ENCODE assay signal across 19 cellular contexts in genomic region chr9:126496781-126497667, GRCh38.
"Had no signal": no experiment of that assay in that cellular context is flagged by ENCODE, and none has a peak within 500 bp of the region (broad histone marks: within the 10 kb centered on the region; RNA-seq: fewer than 3 reads in every experiment).

No MANE protein-coding gene starts in this region.

- H3K4me2 ChIP-seq: SK-N-SH had no signal

- H3K36me3 ChIP-seq: brain microvascular endothelial cell, ovary, uterus had no signal

- H3K27me3 ChIP-seq: brain microvascular endothelial cell, ovary, tibial nerve, uterus had no signal

- H3K9me3 ChIP-seq: ovary, SK-N-SH, tibial nerve, uterus had no signal

- H3K27ac Mint-ChIP-seq: activated CD4-positive, alpha-beta memory T cell treated with anti-CD3 and anti-CD28 coated beads, Interleukin-2, amount 10 ng/mL, durations not matched to agents 7 days and 5 days; activated CD8-positive, alpha-beta memory T cell treated with anti-CD3 and anti-CD28 coated beads, Interleukin-2, amount 10 ng/mL, durations not matched to agents 7 days and 5 days; activated naive CD4-positive, alpha-beta T cell treated with anti-CD3 and anti-CD28 coated beads for 36 hours; activated T-cell treated with anti-CD3 and anti-CD28 coated beads, Interleukin-2, amount 50 U/mL, for 24 hours had no signal

- H3K36me3 Mint-ChIP-seq: naive B cell had no signal

- H3K4me3 ChIP-seq: ovary, tibial nerve, uterus had no signal

- H3K9me3 Mint-ChIP-seq: activated CD4-positive, alpha-beta memory T cell treated with anti-CD3 and anti-CD28 coated beads, Interleukin-2, amount 10 ng/mL, durations not matched to agents 7 days and 5 days; activated naive CD4-positive, alpha-beta T cell treated with anti-CD3 and anti-CD28 coated beads for 36 hours; activated T-cell treated with anti-CD3 and anti-CD28 coated beads, Interleukin-2, amount 50 U/mL, for 24 hours; neural crest cell had no signal

- H3K4me3 Mint-ChIP-seq: activated CD4-positive, alpha-beta memory T cell treated with anti-CD3 and anti-CD28 coated beads, Interleukin-2, amount 10 ng/mL, durations not matched to agents 7 days and 5 days; activated CD8-positive, alpha-beta memory T cell treated with anti-CD3 and anti-CD28 coated beads, Interleukin-2, amount 10 ng/mL, durations not matched to agents 7 days and 5 days; activated naive CD4-positive, alpha-beta T cell treated with anti-CD3 and anti-CD28 coated beads for 36 hours; activated T-cell treated with anti-CD3 and anti-CD28 coated beads, Interleukin-2, amount 50 U/mL, for 24 hours; neural crest cell had no signal

- H3K4me1 ChIP-seq: uterus had no signal

- H3K9ac ChIP-seq: SK-N-SH had no signal

- H3K27ac ChIP-seq: brain microvascular endothelial cell, ovary, tibial nerve, uterus had no signal

- ATAC-seq: activated CD8-positive, alpha-beta memory T cell treated with anti-CD3 and anti-CD28 coated beads, Interleukin-2, amount 10 ng/mL, durations not matched to agents 7 days and 5 days; left lobe of liver; stimulated activated naive CD8-positive, alpha-beta T cell treated with anti-CD3 and anti-CD28 coated beads, Interleukin-15, Interleukin-2, amounts not matched to agents 100 U/mL and 50 U/mL, for 24 hours had no signal

- DNase-seq: activated CD4-positive, alpha-beta memory T cell treated with anti-CD3 and anti-CD28 coated beads, Interleukin-2, amount 10 ng/mL, durations not matched to agents 7 days and 5 days; activated CD4-positive, alpha-beta T cell treated with anti-CD3 and anti-CD28 coated beads for 48 hours; activated CD4-positive, CD25-positive, alpha-beta regulatory T cell; activated CD8-positive, alpha-beta memory T cell treated with anti-CD3 and anti-CD28 coated beads, Interleukin-2, amount 10 ng/mL, durations not matched to agents 7 days and 5 days; activated naive CD4-positive, alpha-beta T cell treated with anti-CD3 and anti-CD28 coated beads for 36 hours; activated T-cell treated with anti-CD3 and anti-CD28 coated beads, Interleukin-2, amount 50 U/mL, for 24 hours; brain microvascular endothelial cell; cortex of kidney; effector CD4-positive, alpha-beta T cell; islet precursor cell; naive B cell; SK-N-SH; stimulated activated CD4-positive, alpha-beta T cell treated with anti-CD3 and anti-CD28 coated beads, Interleukin-2, amount 100 ng/mL, for 24 hours; stimulated activated naive CD8-positive, alpha-beta T cell treated with anti-CD3 and anti-CD28 coated beads, Interleukin-15, Interleukin-2, amounts not matched to agents 100 U/mL and 50 U/mL, for 24 hours; uterus had no signal
